In the genomic region with DNA sequence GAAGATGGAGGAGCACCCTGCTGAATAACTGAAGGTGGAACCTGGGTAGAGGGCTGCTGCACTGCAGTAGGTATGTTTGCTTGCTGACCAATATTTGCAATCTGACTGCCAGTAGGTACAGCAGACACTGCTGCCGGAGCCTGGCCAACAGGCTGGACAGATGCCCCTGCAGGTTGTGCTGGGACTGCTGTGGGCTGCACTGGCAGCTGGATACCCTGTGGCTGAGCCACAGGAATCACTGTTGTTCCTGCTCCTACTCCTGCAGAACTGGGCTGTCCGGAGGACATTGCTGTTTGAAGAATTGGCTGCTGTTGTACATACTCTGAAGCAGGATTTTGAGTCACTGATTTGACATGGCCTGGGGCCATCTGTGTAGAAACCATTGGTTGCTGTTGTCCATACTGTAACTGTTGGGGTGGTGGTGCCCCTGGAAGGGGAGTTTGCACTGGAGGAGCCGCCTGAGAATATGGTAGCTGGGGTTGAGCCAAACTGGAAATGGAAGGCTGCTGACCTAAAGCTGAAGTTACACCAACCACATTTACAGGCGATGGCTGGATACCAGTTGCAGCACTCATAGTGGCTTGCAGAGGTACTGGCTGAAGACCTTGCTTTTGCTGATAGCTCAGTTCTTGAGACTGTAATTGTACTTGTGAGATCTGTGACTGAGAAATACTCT, we compare ENCODE assay signal across 7 cellular contexts. TPM values are rescaled to one million over a fixed set of nuclear protein-coding genes. Genes with fewer than 3 reads are reported as not detected.
DNase-seq lines count a peak whose midpoint lies in the region; ATAC-seq and TF ChIP-seq lines count a peak whose summit lies in the region.

No MANE protein-coding gene starts in this region.

- H3K4me1 ChIP-seq in DND-41 (ENCODE audit: insufficient read depth, low read length), result peaks cover 71% of the 10 kb centered on the region
- peaks cover 47% of the 10 kb centered on the region for H3K4me1 ChIP-seq in body of pancreas
- peaks cover 48% of the 10 kb centered on the region for H3K4me1 ChIP-seq in lower lobe of right lung

- no peak overlapping the region for H3K4me3 Mint-ChIP-seq in stimulated activated naive B cell treated with anti-CD40 and anti-IgM and Interleukin-4, amounts not matched to agents 10 μg/mL and 1 μg/mL and 100 μg/mL, for 72 hours

- H3K36me3 Mint-ChIP-seq in stimulated activated naive B cell treated with anti-CD40 and anti-IgM and Interleukin-4, amounts not matched to agents 10 μg/mL and 1 μg/mL and 100 μg/mL, for 72 hours, result peaks cover 14 to 30% of the 10 kb centered on the region in 2 donors

- no peak for DNase-seq in DND-41
- peak; percentile 51 for DNase-seq in HT-29 (ENCODE audit: low spot score)
- DNase-seq in body of pancreas, result peak; percentile 22 to 66 (median 41)
- no peak for DNase-seq in lower lobe of right lung
- no peak for DNase-seq in stimulated activated naive B cell treated with anti-CD40 and anti-IgM and Interleukin-4, amounts not matched to agents 10 μg/mL and 1 μg/mL and 100 μg/mL, for 72 hours

- H3K36me3 ChIP-seq in DND-41 (ENCODE audit: insufficient read depth, low read length) (peaks cover 16% of the 10 kb centered on the region), body of pancreas (replicated peaks in 1 of 2; ENCODE audit: insufficient read depth in 1 of 2, low read depth in 2 of 2) (no peaks in the 10 kb centered on the region), lower lobe of right lung (no peaks in the 10 kb centered on the region)

- H3K9me3 ChIP-seq in DND-41 (ENCODE audit: insufficient read depth, low read length, severe bottlenecking), result no peaks in the 10 kb centered on the region
- H3K9me3 ChIP-seq in body of pancreas, result no peaks in the 10 kb centered on the region
- H3K9me3 ChIP-seq in lower lobe of right lung, result no peaks in the 10 kb centered on the region

- peaks cover 9 to 10% of the 10 kb centered on the region in 2 donors for H3K27me3 Mint-ChIP-seq in stimulated activated naive B cell treated with anti-CD40 and anti-IgM and Interleukin-4, amounts not matched to agents 10 μg/mL and 1 μg/mL and 100 μg/mL, for 72 hours

- H3K9me3 Mint-ChIP-seq in stimulated activated naive B cell treated with anti-CD40 and anti-IgM and Interleukin-4, amounts not matched to agents 10 μg/mL and 1 μg/mL and 100 μg/mL, for 72 hours, result no peaks in the 10 kb centered on the region

- H3K27me3 ChIP-seq in DND-41 (ENCODE audit: insufficient read depth, low read length, poor library complexity) (no peaks in the 10 kb centered on the region), body of pancreas (no peaks in the 10 kb centered on the region), lower lobe of right lung (ENCODE audit: low read depth) (no peaks in the 10 kb centered on the region)

- 0 out of 4 replicates have a peak overlapping the region, but pooled peaks of 1 of the 2 experiments have one; percentile 40 for H3K4me3 ChIP-seq in DND-41 (ENCODE audit: low read depth in 1 of 2, low read length in 2 of 2)
- no peak overlapping the region for H3K4me3 ChIP-seq in body of pancreas
- H3K4me3 ChIP-seq in lower lobe of right lung, result peak overlapping the region; percentile 93

- intact Hi-C loops in body of pancreas (cut with DNase I), result no loop called here
- intact Hi-C loops in lower lobe of right lung (cut with DNase I), result no loop called here

- peaks cover 43% of the 10 kb centered on the region for H3K79me2 ChIP-seq in DND-41 (ENCODE audit: insufficient read depth, low read length)

- H3K9ac ChIP-seq in DND-41 (ENCODE audit: low read depth, low read length), result no peak overlapping the region

- ATAC-seq in DND-41 (ENCODE audit: insufficient read depth, low read depth) (no peak), body of pancreas (no peak), lower lobe of right lung (no peak), HG03521 (IDR thresholded peaks at IDR 0.05; ENCODE audit: unreplicated experiment) (no peak), GM19035 (IDR thresholded peaks at IDR 0.05; ENCODE audit: unreplicated experiment) (no peak)
- ATAC-seq in stimulated activated naive B cell treated with anti-CD40 and anti-IgM and Interleukin-4, amounts not matched to agents 10 μg/mL and 1 μg/mL and 100 μg/mL, for 72 hours (replicated peaks), result no peak

- H2AFZ ChIP-seq in DND-41 (ENCODE audit: low read depth, low read length), result no peak overlapping the region

- no peak for TF ChIP-seq POLR2A in body of pancreas (IDR thresholded peaks at IDR 0.05)

- H3K4me1 Mint-ChIP-seq in stimulated activated naive B cell treated with anti-CD40 and anti-IgM and Interleukin-4, amounts not matched to agents 10 μg/mL and 1 μg/mL and 100 μg/mL, for 72 hours, result peaks cover 20 to 37% of the 10 kb centered on the region in 2 donors

- H3K4me2 ChIP-seq in DND-41 (ENCODE audit: insufficient read depth, low read length), result peak overlapping the region; percentile 71

- H3K27ac ChIP-seq in DND-41 (ENCODE audit: low read length), result no peak overlapping the region
- H3K27ac ChIP-seq in body of pancreas, result peak overlapping the region in 2 of 4 donors; percentile 25 to 26
- H3K27ac ChIP-seq in lower lobe of right lung, result no peak overlapping the region

- H3K27ac Mint-ChIP-seq in stimulated activated naive B cell treated with anti-CD40 and anti-IgM and Interleukin-4, amounts not matched to agents 10 μg/mL and 1 μg/mL and 100 μg/mL, for 72 hours, result no peak overlapping the region

- 50 to 85% methylated on average over 3 to 4 of the region's 4 CpGs for WGBS in body of pancreas, 2 donors

- peaks cover 24% of the 10 kb centered on the region for H4K20me1 ChIP-seq in DND-41 (ENCODE audit: insufficient read depth, low read length)

- TF ChIP-seq CTCF in DND-41 (IDR thresholded peaks at IDR 0.05; ENCODE audit: borderline replicate concordance, extremely low read depth, low read length, poor library complexity, severe bottlenecking) (peak; percentile 51), body of pancreas (IDR thresholded peaks at IDR 0.05) (peak in 4 of 7 experiments; percentile 39 to 59 (median 46)), lower lobe of right lung (IDR thresholded peaks at IDR 0.05) (no peak)

RNA-seq across cellular contexts. Expression of gene TSC22D1, which starts 2.2 kb away (rescaled TPM):
- 67.6 and 75.2 TPM in 2 replicates for total RNA-seq in HT-29 (2014; rRNA removed; shearing (Covaris generic))
- total RNA-seq in body of pancreas, result 10 to 100 TPM; 30.7 to 50.1 TPM
- total RNA-seq in lower lobe of right lung, result 163 TPM

Comparison
In these comparisons a context has a peak if more than half of its experiments do, and no peak if none do; other contexts are left out.
1. DNase-seq: peak in HT-29 (single experiment) and body of pancreas (4 of 4); none in DND-41 (single experiment), lower lobe of right lung (single experiment) and stimulated activated naive B cell treated with anti-CD40 and anti-IgM and Interleukin-4, amounts not matched to agents 10 μg/mL and 1 μg/mL and 100 μg/mL, for 72 hours (single experiment).